ENCODE assay signal across 1 cellular context in genomic region chr1:180270767-180271639, GRCh38.
A peak's percentile ranks its signal among the peaks of the same experiment; 100 is the strongest.
TF ChIP-seq lines count a peak whose summit lies in the region.

No MANE protein-coding gene starts in this region.

TF ChIP-seq in H1, 55 proteins besides CTCF, POLR2A, EP300 and RAD21:
- TF ChIP-seq POU5F1 (IDR thresholded peaks at IDR 0.05; ENCODE audit: low read depth, low read length), result no peak
- no peak for TF ChIP-seq NRF1 (IDR thresholded peaks at IDR 0.05; ENCODE audit: low read depth, low read length)
- TF ChIP-seq E2F6 (IDR thresholded peaks at IDR 0.05), result peak; percentile 9; the same call in 1 of the 2 replicates
- TF ChIP-seq MAFK (IDR thresholded peaks at IDR 0.05; ENCODE audit: low read depth, low read length), result no peak
- TF ChIP-seq NANOG (IDR thresholded peaks at IDR 0.05; ENCODE audit: insufficient read depth, low read depth, low read length, poor library complexity, severe bottlenecking), result no peak
- TF ChIP-seq EZH2 (IDR thresholded peaks at IDR 0.05; ENCODE audit: low read depth, low read length, severe bottlenecking), result no peak
- no peak for TF ChIP-seq BCL11A (IDR thresholded peaks at IDR 0.05; ENCODE audit: low read depth in 2 of 2, low read length in 2 of 2)
- no peak for TF ChIP-seq SIX5 (IDR thresholded peaks at IDR 0.05; ENCODE audit: low read depth, low read length)
- TF ChIP-seq GTF2F1 (IDR thresholded peaks at IDR 0.05; ENCODE audit: borderline replicate concordance, low read depth, low read length), result no peak
- no peak for TF ChIP-seq CREB1 (IDR thresholded peaks at IDR 0.05)
- no peak for TF ChIP-seq EGR1 (IDR thresholded peaks at IDR 0.05; ENCODE audit: borderline replicate concordance, low read depth, low read length)
- TF ChIP-seq TBP (IDR thresholded peaks at IDR 0.05; ENCODE audit: low read depth, low read length), result no peak
- TF ChIP-seq YY1 (IDR thresholded peaks at IDR 0.05; ENCODE audit: low read depth, low read length), result no peak
- TF ChIP-seq MAX (IDR thresholded peaks at IDR 0.05), result peak; percentile 49; the same call in 1 of the 2 replicates
- no peak for TF ChIP-seq RBBP5 (IDR thresholded peaks at IDR 0.05; ENCODE audit: borderline replicate concordance, low read depth, low read length)
- TF ChIP-seq CBX8 (IDR thresholded peaks at IDR 0.05; ENCODE audit: borderline replicate concordance, low read depth, low read length), result no peak
- TF ChIP-seq ASH2L (IDR thresholded peaks at IDR 0.05; ENCODE audit: low read length), result peak; percentile 10
- no peak for TF ChIP-seq ZNF274 (IDR thresholded peaks at IDR 0.05; ENCODE audit: borderline replicate concordance, extremely low read depth, low read length)
- no peak for TF ChIP-seq SP4 (IDR thresholded peaks at IDR 0.05; ENCODE audit: low read length)
